21 cellular contexts compared by ENCODE assay signal in the genomic region with DNA sequence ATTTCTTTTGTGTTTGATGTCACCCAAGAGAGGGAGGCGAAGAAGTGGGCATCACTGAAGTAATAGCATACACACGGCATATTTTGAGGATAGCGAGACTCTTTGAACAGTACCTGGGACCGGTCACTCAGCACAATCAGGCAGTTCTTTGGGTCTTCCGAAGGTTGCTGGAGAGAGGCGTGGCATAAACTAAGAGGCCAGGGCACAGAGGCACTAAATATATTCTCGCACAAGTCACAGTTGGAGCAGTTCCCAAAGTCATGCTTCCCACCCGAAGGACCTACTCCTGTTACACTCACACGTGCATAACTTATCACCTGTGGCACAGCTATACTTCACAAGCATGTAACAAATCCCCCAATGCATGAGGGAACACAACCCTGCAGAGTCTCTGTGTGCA. TPM values are rescaled to one million over a fixed set of nuclear protein-coding genes. Genes with fewer than 3 reads are reported as not detected.
A peak's percentile ranks its signal among the peaks of the same experiment; 100 is the strongest.
DNase-seq lines count a peak whose midpoint lies in the region; ATAC-seq and TF ChIP-seq lines count a peak whose summit lies in the region.
"Had no signal": no experiment of that assay in that cellular context is flagged by ENCODE, and none has a peak within 500 bp of the region (broad histone marks: within the 10 kb centered on the region; RNA-seq: fewer than 3 reads in every experiment).

No MANE protein-coding gene starts in this region.

- H3K9me2 ChIP-seq in GM23338 (ENCODE audit: insufficient read depth): peaks cover 10% of the 10 kb centered on the region

- no peak overlapping the region for H3K27ac Mint-ChIP-seq in GM23338
- H3K27ac Mint-ChIP-seq: CD4-positive, alpha-beta memory T cell had no signal

- intact Hi-C loops in Right ventricle myocardium superior (cut with DNase I): loop anchor here (5.0 kb wide), 2 partner anchors 201 to 336 kb away; no protein-coding TSS in a partner anchor
- intact Hi-C loops in left cardiac atrium (cut with DNase I): loop anchor here (5.0 to 10.0 kb wide), 4 partner anchors 336 to 441 kb away; partner anchors contain the start of gene CATSPERG (in 2 of the 2)

- H3K27me3 ChIP-seq in GM23338 (ENCODE audit: insufficient read depth): no peaks in the 10 kb centered on the region

- H3K4me3 ChIP-seq in GM23338: no peak overlapping the region
- no peak overlapping the region for H3K4me3 ChIP-seq in HEK293 (ENCODE audit: low read depth, low read length)

- H3K4me3 Mint-ChIP-seq in GM23338: no peak overlapping the region
- H3K4me3 Mint-ChIP-seq: CD4-positive, alpha-beta memory T cell had no signal

- no peaks in the 10 kb centered on the region for H3K4me1 ChIP-seq in GM23338 (ENCODE audit: insufficient read depth)
- H3K4me1 ChIP-seq in HEK293 (ENCODE audit: control insufficient read depth, insufficient read depth, low read length): no peaks in the 10 kb centered on the region

- DNase-seq in Right ventricle myocardium superior (no peak), left cardiac atrium (no peak), GM23338 (ENCODE audit: low spot score) (no peak), left kidney (ENCODE audit: low read depth, low spot score) (peak; percentile 10)
- DNase-seq: C1 segment of cervical spinal cord; Calu3; CD4-positive, alpha-beta memory T cell; COR-L47; DMS53; DMS79 treated with DMSO at 0.1 percent for 48 hours; GF-D8; H7; HCEC 1CT had no signal

- TF ChIP-seq CTCF in GM23338 (conservative IDR thresholded peaks at IDR 0.05; ENCODE audit: low read depth in 2 of 2): no peak
- no peak for TF ChIP-seq CTCF in HEK293 (tag by site-specific recombination; IDR thresholded peaks at IDR 0.05)

- H3K9me3 ChIP-seq in HEK293 (ENCODE audit: control insufficient read depth, insufficient read depth, low read depth, low read length): peaks cover 5% of the 10 kb centered on the region; the same call in 1 of the 2 replicates

- H3K27ac ChIP-seq in GM23338 (ENCODE audit: low read depth) (peak overlapping the region; percentile 9; the same call in 1 of the 2 replicates), HEK293 (ENCODE audit: extremely low read depth, low read depth, low read length) (no peak overlapping the region)

- no peaks in the 10 kb centered on the region; the same call in 2 of the 3 replicates for H3K36me3 Mint-ChIP-seq in GM23338 (ENCODE audit: low read depth)
- H3K36me3 Mint-ChIP-seq: CD4-positive, alpha-beta memory T cell had no signal

- H3K27me3 Mint-ChIP-seq in GM23338 (ENCODE audit: insufficient read depth, low read depth, poor library complexity): peaks cover 9% of the 10 kb centered on the region

- H2AFZ ChIP-seq in GM23338: no peak overlapping the region

- POLR2A ChIA-PET in HEK293 (lab: Yijun Ruan, JAX): interaction anchor here (1.3 kb wide), 1 partner anchor 10 kb away, joined by 4 read pairs; the partner anchor contains the start of genes SIPA1L3 and WDR87

- no peaks in the 10 kb centered on the region for H3F3A ChIP-seq in GM23338 (replicated peaks; ENCODE audit: low read depth)

- H3K36me3 ChIP-seq in GM23338 (ENCODE audit: insufficient read depth) (no peaks in the 10 kb centered on the region), HEK293 (ENCODE audit: control insufficient read depth in 2 of 2, insufficient read depth in 1 of 2, low read length in 2 of 2) (no peaks in the 10 kb centered on the region)

- peaks cover 4% of the 10 kb centered on the region; the same call in 2 of the 3 replicates for H3K9me3 Mint-ChIP-seq in GM23338
- H3K9me3 Mint-ChIP-seq: CD4-positive, alpha-beta memory T cell had no signal

- H3K79me2 ChIP-seq in GM23338 (replicated peaks; ENCODE audit: insufficient read depth): no peaks in the 10 kb centered on the region

- ATAC-seq in Right ventricle myocardium superior (ENCODE audit: poor library complexity) (peak; percentile 59), left cardiac atrium (no peak), GM23338 (no peak), GM18868 (IDR thresholded peaks at IDR 0.05; ENCODE audit: unreplicated experiment) (no peak)

- CTCF ChIA-PET in HEK293 (lab: Yijun Ruan, JAX): interaction anchor here (0.6 to 14.3 kb wide), 5 partner anchors 12 to 428 kb away, joined by 3 to 316 read pairs (median 4); no protein-coding TSS in a partner anchor

- H4K20me1 ChIP-seq in GM23338 (replicated peaks; ENCODE audit: insufficient read depth): no peaks in the 10 kb centered on the region

- H3K4me2 ChIP-seq in GM23338: no peak overlapping the region

- H3K4me1 Mint-ChIP-seq in GM23338: peaks cover 3% of the 10 kb centered on the region; the same call in 1 of the 3 replicates

TF ChIP-seq in GM23338, 12 proteins besides CTCF, POLR2A, EP300 and RAD21 (continues in another document):
- no peak for TF ChIP-seq EZH2phosphoT487 (IDR thresholded peaks at IDR 0.05; ENCODE audit: unreplicated experiment)

TF ChIP-seq in HEK293, 187 proteins besides CTCF, POLR2A, EP300 and RAD21:
- no peak for TF ChIP-seq ZNF416 (tag by site-specific recombination; IDR thresholded peaks at IDR 0.05)
- no peak for TF ChIP-seq ZNF423 (tag by site-specific recombination; IDR thresholded peaks at IDR 0.05)
- TF ChIP-seq, protein P1, sequence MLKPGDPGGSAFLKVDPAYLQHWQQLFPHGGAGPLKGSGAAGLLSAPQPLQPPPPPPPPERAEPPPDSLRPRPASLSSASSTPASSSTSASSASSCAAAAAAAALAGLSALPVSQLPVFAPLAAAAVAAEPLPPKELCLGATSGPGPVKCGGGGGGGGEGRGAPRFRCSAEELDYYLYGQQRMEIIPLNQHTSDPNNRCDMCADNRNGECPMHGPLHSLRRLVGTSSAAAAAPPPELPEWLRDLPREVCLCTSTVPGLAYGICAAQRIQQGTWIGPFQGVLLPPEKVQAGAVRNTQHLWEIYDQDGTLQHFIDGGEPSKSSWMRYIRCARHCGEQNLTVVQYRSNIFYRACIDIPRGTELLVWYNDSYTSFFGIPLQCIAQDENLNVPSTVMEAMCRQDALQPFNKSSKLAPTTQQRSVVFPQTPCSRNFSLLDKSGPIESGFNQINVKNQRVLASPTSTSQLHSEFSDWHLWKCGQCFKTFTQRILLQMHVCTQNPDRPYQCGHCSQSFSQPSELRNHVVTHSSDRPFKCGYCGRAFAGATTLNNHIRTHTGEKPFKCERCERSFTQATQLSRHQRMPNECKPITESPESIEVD (tag by site-specific recombination; IDR thresholded peaks at IDR 0.05): no peak
- TF ChIP-seq SCRT1 (tag by site-specific recombination; IDR thresholded peaks at IDR 0.05; ENCODE audit: borderline replicate concordance): 0 out of 2 replicates have a peak, but pooled peaks have one; percentile 8
- no peak for TF ChIP-seq ZNF830 (tag by site-specific recombination; IDR thresholded peaks at IDR 0.05; ENCODE audit: low read depth)
- TF ChIP-seq ZNF549 (tag by site-specific recombination; IDR thresholded peaks at IDR 0.05): no peak
- no peak for TF ChIP-seq KLF16 (tag by site-specific recombination; IDR thresholded peaks at IDR 0.05)
- peak; percentile 56 for TF ChIP-seq SCRT2 (tag by site-specific recombination; IDR thresholded peaks at IDR 0.05)
- TF ChIP-seq ZNF776 (tag by site-specific recombination; IDR thresholded peaks at IDR 0.05; ENCODE audit: borderline replicate concordance): no peak
TF ChIP-seq in HEK293: peak in this region for 2.

RNA-seq across cellular contexts. Expression of gene WDR87, which starts 10.3 kb away (rescaled TPM):
- total RNA-seq in Right ventricle myocardium superior: not detected
- not detected for total RNA-seq in left cardiac atrium
- total RNA-seq in GM23338 (2014; rRNA removed; shearing (Covaris generic)): not detected in 2 replicates
- 0.02 TPM in 1 of 2 replicates, not detected in the other for polyA plus RNA-seq in GM23338 (2016; fragmentation: Nextera tagmentation; extraction: Ambion mirVana)
- total RNA-seq: A172; A673; Calu3; CD4-positive, alpha-beta memory T cell; Daoy; G401; H1; H7 had no signal
- polyA plus RNA-seq: BJ; CD4-positive, alpha-beta memory T cell; H1 had no signal

RNA-seq across cellular contexts. Expression of gene SIPA1L3, which starts 10.9 kb away (rescaled TPM):
- 8.5 TPM for total RNA-seq in Right ventricle myocardium superior
- 1 to 10 TPM; 9.8 to 10.0 TPM for total RNA-seq in left cardiac atrium
- total RNA-seq in GM23338 (2014; rRNA removed; shearing (Covaris generic)): 42.3 and 54.1 TPM in 2 replicates
- polyA plus RNA-seq in GM23338 (2016; fragmentation: Nextera tagmentation; extraction: Ambion mirVana): 7.6 and 15.7 TPM in 2 replicates
